ENCODE assay signal across 1 cellular context in genomic region chr5:107670927-107671741, GRCh38.
TF ChIP-seq lines count a peak whose summit lies in the region.

TSS of gene EFNA5 (minus strand) at chr5:107670937.

TF ChIP-seq in HEK293, 187 proteins besides CTCF, POLR2A, EP300 and RAD21 (continued from another document):
- TF ChIP-seq ZBTB26 (tag by site-specific recombination; optimal IDR thresholded peaks at IDR 0.05) (peak; percentile 41), ZNF692 (tag by site-specific recombination; IDR thresholded peaks at IDR 0.05) (no peak)
